ENCODE assay signal across 8 cellular contexts in genomic region chr9:4489919-4490704, GRCh38. TPM values are rescaled to one million over a fixed set of nuclear protein-coding genes. Genes with fewer than 3 reads are reported as not detected.
DNase-seq lines count a peak whose midpoint lies in the region; ATAC-seq and TF ChIP-seq lines count a peak whose summit lies in the region.

Gene SLC1A1, plus strand, starts transcription at chr9:4490468. Its CDS starts 212 bp downstream, at chr9:4490680.

- ATAC-seq in GM18517 (IDR thresholded peaks at IDR 0.05; ENCODE audit: unreplicated experiment) (peak; percentile 71), HG02885 (IDR thresholded peaks at IDR 0.05; ENCODE audit: poor library complexity, unreplicated experiment) (peak; percentile 78)

- H3K4me1 Mint-ChIP-seq in activated T-helper 1 cell treated with anti-CD3 and anti-CD28 coated beads, Interleukin-12 subunit alpha, Interleukin-12 subunit beta, Interleukin-2, Interleukin-4 antibody, amounts not matched to agents 30 ng/mL and 10 ng/mL and 1 ng/mL, durations not matched to agents 14 hours and 24 hours and 36 hours (ENCODE audit: low read depth) = peaks cover 19% of the 10 kb centered on the region

- intact Hi-C loops in activated T-helper 1 cell treated with anti-CD3 and anti-CD28 coated beads, Interleukin-12 subunit alpha, Interleukin-12 subunit beta, Interleukin-2, Interleukin-4 antibody, amounts not matched to agents 30 ng/mL and 10 ng/mL and 1 ng/mL, durations not matched to agents 14 hours and 24 hours and 36 hours (cut with micrococcal nuclease) = no loop called here

- TF ChIP-seq CTCF in AG09309 (IDR thresholded peaks at IDR 0.05; ENCODE audit: control insufficient read depth, insufficient read depth, low read depth, low read length, missing control alignments) = no peak

- DNase-seq in AG09309 (ENCODE audit: low read depth) (peak; percentile 50), NCI-H2171 treated with DMSO at 0.1 percent for 48 hours (lab: John Stamatoyannopoulos, UW) (peak; percentile 85), germinal center (ENCODE audit: low spot score) (peak; percentile 78), nucleus accumbens (lab: John Stamatoyannopoulos, UW) (peak in 43 of 56 donors; percentile 6 to 82 (median 46)), AML-193 (lab: John Stamatoyannopoulos, UW) (no peak)
- no peak for DNase-seq in activated T-helper 1 cell treated with anti-CD3 and anti-CD28 coated beads, Interleukin-12 subunit alpha, Interleukin-12 subunit beta, Interleukin-2, Interleukin-4 antibody, amounts not matched to agents 30 ng/mL and 10 ng/mL and 1 ng/mL, durations not matched to agents 14 hours and 24 hours and 36 hours (ENCODE audit: low spot score)

- H3K36me3 Mint-ChIP-seq in activated T-helper 1 cell treated with anti-CD3 and anti-CD28 coated beads, Interleukin-12 subunit alpha, Interleukin-12 subunit beta, Interleukin-2, Interleukin-4 antibody, amounts not matched to agents 30 ng/mL and 10 ng/mL and 1 ng/mL, durations not matched to agents 14 hours and 24 hours and 36 hours (ENCODE audit: low read depth) = no peaks in the 10 kb centered on the region

- peak within 1 kb of the TSS; percentile 78 for H3K4me3 ChIP-seq in AG09309 (ENCODE audit: control insufficient read depth, low read depth, low read length)

- H3K27me3 Mint-ChIP-seq in activated T-helper 1 cell treated with anti-CD3 and anti-CD28 coated beads, Interleukin-12 subunit alpha, Interleukin-12 subunit beta, Interleukin-2, Interleukin-4 antibody, amounts not matched to agents 30 ng/mL and 10 ng/mL and 1 ng/mL, durations not matched to agents 14 hours and 24 hours and 36 hours (ENCODE audit: insufficient read depth) = peaks cover 48% of the 10 kb centered on the region

- H3K27ac Mint-ChIP-seq in activated T-helper 1 cell treated with anti-CD3 and anti-CD28 coated beads, Interleukin-12 subunit alpha, Interleukin-12 subunit beta, Interleukin-2, Interleukin-4 antibody, amounts not matched to agents 30 ng/mL and 10 ng/mL and 1 ng/mL, durations not matched to agents 14 hours and 24 hours and 36 hours = no peak within 1 kb of the TSS

- H3K4me3 Mint-ChIP-seq in activated T-helper 1 cell treated with anti-CD3 and anti-CD28 coated beads, Interleukin-12 subunit alpha, Interleukin-12 subunit beta, Interleukin-2, Interleukin-4 antibody, amounts not matched to agents 30 ng/mL and 10 ng/mL and 1 ng/mL, durations not matched to agents 14 hours and 24 hours and 36 hours = peak within 1 kb of the TSS; percentile 84

- no peaks in the 10 kb centered on the region for H3K9me3 Mint-ChIP-seq in activated T-helper 1 cell treated with anti-CD3 and anti-CD28 coated beads, Interleukin-12 subunit alpha, Interleukin-12 subunit beta, Interleukin-2, Interleukin-4 antibody, amounts not matched to agents 30 ng/mL and 10 ng/mL and 1 ng/mL, durations not matched to agents 14 hours and 24 hours and 36 hours

RNA-seq across cellular contexts. Expression of gene SLC1A1, which starts in this region (rescaled TPM):
- total RNA-seq in activated T-helper 1 cell treated with anti-CD3 and anti-CD28 coated beads, Interleukin-12 subunit alpha, Interleukin-12 subunit beta, Interleukin-2, Interleukin-4 antibody, amounts not matched to agents 30 ng/mL and 10 ng/mL and 1 ng/mL, durations not matched to agents 14 hours and 24 hours and 36 hours = 0.05 TPM in 1 of 2 replicates, not detected in the other

Comparison
In these comparisons a context has a peak if more than half of its experiments do, and no peak if none do; other contexts are left out.
1. DNase-seq: peak in AG09309 (single experiment), NCI-H2171 treated with DMSO at 0.1 percent for 48 hours (single experiment), germinal center (single experiment) and nucleus accumbens (43 of 56); none in activated T-helper 1 cell treated with anti-CD3 and anti-CD28 coated beads, Interleukin-12 subunit alpha, Interleukin-12 subunit beta, Interleukin-2, Interleukin-4 antibody, amounts not matched to agents 30 ng/mL and 10 ng/mL and 1 ng/mL, durations not matched to agents 14 hours and 24 hours and 36 hours (single experiment) and AML-193 (0 of 2).